8 cellular contexts compared by ENCODE assay signal in the genomic region with DNA sequence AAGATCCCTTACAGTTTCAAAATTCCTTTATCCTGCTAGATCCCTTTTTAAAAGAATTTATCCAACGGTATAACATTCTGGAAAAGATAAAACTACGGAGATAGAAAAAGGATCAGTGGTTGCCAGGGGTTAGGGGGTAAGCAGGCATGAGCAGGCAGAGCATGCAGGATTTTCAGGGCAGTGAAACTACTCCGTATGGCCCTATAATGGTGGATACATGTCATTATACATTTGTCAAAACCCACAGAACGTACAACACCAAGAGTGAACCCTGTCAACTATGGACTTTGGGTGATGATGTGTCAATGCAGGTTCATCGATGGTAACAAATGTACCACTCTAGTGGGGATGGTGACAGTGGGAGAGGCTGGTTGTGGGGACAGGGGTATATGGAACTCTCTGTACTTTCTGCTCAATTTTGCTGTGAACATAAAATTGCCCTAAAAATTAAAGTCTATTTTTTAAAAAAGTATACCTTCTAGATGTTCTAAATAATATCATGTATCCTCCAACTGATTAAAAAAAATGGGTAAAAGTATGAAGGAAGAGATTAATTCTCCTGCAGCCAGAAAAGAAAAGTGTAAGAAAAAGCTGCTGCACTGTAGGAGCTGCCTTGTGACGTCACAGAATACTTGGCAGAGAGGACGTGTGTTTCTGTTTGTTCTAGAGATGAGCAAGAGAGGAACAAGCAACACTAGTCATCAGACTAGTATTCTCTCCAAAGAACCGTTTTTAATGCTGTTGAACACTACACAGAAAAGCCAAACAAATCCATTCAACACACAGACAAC. TPM values are rescaled to one million over a fixed set of nuclear protein-coding genes. Genes with fewer than 3 reads are reported as not detected.
DNase-seq lines count a peak whose midpoint lies in the region; ATAC-seq and TF ChIP-seq lines count a peak whose summit lies in the region.

No MANE protein-coding gene starts in this region.

- peak in 1 of 4 donors; percentile 8 for TF ChIP-seq EP300 in sigmoid colon (IDR thresholded peaks at IDR 0.05)

- H3K9me3 ChIP-seq in sigmoid colon, result no peaks in the 10 kb centered on the region

- POLR2A ChIA-PET in activated CD4-positive, alpha-beta T cell treated with anti-CD3 and anti-CD28 coated beads, Interleukin-2, amount 10 ng/mL, durations not matched to agents 7 days and 5 days (lab: Charles Lee), result interaction anchor here (0.5 kb wide), 1 partner anchor 1811 kb away, joined by 5 read pairs; no protein-coding TSS in a partner anchor

- no peak overlapping the region for H3K4me3 ChIP-seq in fibroblast of pulmonary artery (replicated peaks; ENCODE audit: low read depth, low read length)
- no peak overlapping the region for H3K4me3 ChIP-seq in sigmoid colon

- WGBS in sigmoid colon, 2 donors, result 55 to 58% methylated on average over 8 of the region's 8 CpGs

- no peaks in the 10 kb centered on the region for H3K27me3 Mint-ChIP-seq in activated CD4-positive, alpha-beta T cell treated with anti-CD3 and anti-CD28 coated beads, Interleukin-2, amount 10 ng/mL, durations not matched to agents 7 days and 5 days

- peaks cover 51% of the 10 kb centered on the region for H3K36me3 Mint-ChIP-seq in activated CD4-positive, alpha-beta T cell treated with anti-CD3 and anti-CD28 coated beads, Interleukin-2, amount 10 ng/mL, durations not matched to agents 7 days and 5 days (ENCODE audit: low read depth)

- H3K36me3 ChIP-seq in sigmoid colon, result no peaks in the 10 kb centered on the region

- CTCF ChIA-PET in activated CD4-positive, alpha-beta T cell treated with anti-CD3 and anti-CD28 coated beads, Interleukin-2, amount 10 ng/mL, durations not matched to agents 7 days and 5 days (lab: Charles Lee), result interaction anchor here (1.0 to 2.3 kb wide), 3 partner anchors 10 to 73 kb away, joined by 3 to 8 read pairs (median 3); no protein-coding TSS in a partner anchor

- TF ChIP-seq CTCF in fibroblast of pulmonary artery (IDR thresholded peaks at IDR 0.05; ENCODE audit: low read length, missing control alignments), result no peak
- TF ChIP-seq CTCF in sigmoid colon (IDR thresholded peaks at IDR 0.05), result no peak

- peak overlapping the region; percentile 38 for H3K4me3 Mint-ChIP-seq in activated CD4-positive, alpha-beta T cell treated with anti-CD3 and anti-CD28 coated beads, Interleukin-2, amount 10 ng/mL, durations not matched to agents 7 days and 5 days

- H3K4me1 ChIP-seq in sigmoid colon, result peaks cover 0 to 41% (median 30%) of the 10 kb centered on the region in 4 donors

- DNase-seq in DMS53 treated with DMSO at 0.1 percent for 48 hours (lab: John Stamatoyannopoulos, UW; ENCODE audit: unreplicated experiment) (peak; percentile 77), fibroblast of pulmonary artery (ENCODE audit: low read depth) (peak; percentile 92), sigmoid colon (peak; percentile 92), iPS-NIHi11 (ENCODE audit: low spot score) (no peak), KBM-7 (no peak)
- peak; percentile 69 for DNase-seq in activated CD4-positive, alpha-beta T cell treated with anti-CD3 and anti-CD28 coated beads, Interleukin-2, amount 10 ng/mL, durations not matched to agents 7 days and 5 days

- ATAC-seq in GM19468 (IDR thresholded peaks at IDR 0.05; ENCODE audit: extremely low read depth, unreplicated experiment) (peak; percentile 81), HG03558 (IDR thresholded peaks at IDR 0.05; ENCODE audit: extremely low read depth, unreplicated experiment) (peak; percentile 94)

- intact Hi-C loops in sigmoid colon (cut with DNase I), result loop anchor here (5.0 kb wide), 1 partner anchor 35 kb away; no protein-coding TSS in a partner anchor

- H3K27ac Mint-ChIP-seq in activated CD4-positive, alpha-beta T cell treated with anti-CD3 and anti-CD28 coated beads, Interleukin-2, amount 10 ng/mL, durations not matched to agents 7 days and 5 days, result peak overlapping the region; percentile 91

- in situ Hi-C loops in KBM-7 (cut with MboI; ENCODE audit: low pct_unique_long_range_greater_than_20kb, low sequenced_read_pairs), result no loop called here

- H3K27ac ChIP-seq in sigmoid colon, result peak overlapping the region; percentile 59 to 83 (median 75)

- H3K4me1 Mint-ChIP-seq in activated CD4-positive, alpha-beta T cell treated with anti-CD3 and anti-CD28 coated beads, Interleukin-2, amount 10 ng/mL, durations not matched to agents 7 days and 5 days, result peaks cover 78% of the 10 kb centered on the region

- TF ChIP-seq POLR2A in sigmoid colon (IDR thresholded peaks at IDR 0.05), result no peak

- peaks cover 11% of the 10 kb centered on the region for H3K9me3 Mint-ChIP-seq in activated CD4-positive, alpha-beta T cell treated with anti-CD3 and anti-CD28 coated beads, Interleukin-2, amount 10 ng/mL, durations not matched to agents 7 days and 5 days

- H3K27me3 ChIP-seq in sigmoid colon, result no peaks in the 10 kb centered on the region

RNA-seq across cellular contexts. Expression of a gene that starts 23.6 kb away (rescaled TPM):
- 100 to 1,000 TPM; 223 to 283 TPM for total RNA-seq in activated CD4-positive, alpha-beta T cell treated with anti-CD3 and anti-CD28 coated beads, Interleukin-2, amount 10 ng/mL, durations not matched to agents 7 days and 5 days
- total RNA-seq in sigmoid colon, result 10 to 100 TPM; 34.2 to 41.1 (median 37.6) TPM
- 10 to 100 TPM in 1 of 3 donors, 1 to 10 TPM in 2; 1.2 to 21.3 (median 1.8) TPM for polyA plus RNA-seq in sigmoid colon

Comparison
In these comparisons a context has a peak if more than half of its experiments do, and no peak if none do; other contexts are left out.
1. DNase-seq: peak in DMS53 treated with DMSO at 0.1 percent for 48 hours (single experiment), activated CD4-positive, alpha-beta T cell treated with anti-CD3 and anti-CD28 coated beads, Interleukin-2, amount 10 ng/mL, durations not matched to agents 7 days and 5 days (single experiment), fibroblast of pulmonary artery (single experiment) and sigmoid colon (single experiment); none in iPS-NIHi11 (single experiment) and KBM-7 (single experiment).
2. RNA of a gene that starts 23.6 kb away (total RNA-seq): 223 to 283 TPM in activated CD4-positive, alpha-beta T cell treated with anti-CD3 and anti-CD28 coated beads, Interleukin-2, amount 10 ng/mL, durations not matched to agents 7 days and 5 days; 34.2 to 41.1 TPM in sigmoid colon; every median in the first group is over 4 times any median in the second.